Comparison of ENCODE assay signal across 1 cellular context in genomic region chr2:96148410-96149217, GRCh38.
A peak's percentile ranks its signal among the peaks of the same experiment; 100 is the strongest.
TF ChIP-seq lines count a peak whose summit lies in the region.

No MANE protein-coding gene starts in this region.

TF ChIP-seq in WTC11, 78 proteins besides CTCF, POLR2A, EP300 and RAD21 (continued from another document):
- TF ChIP-seq, protein P1, sequence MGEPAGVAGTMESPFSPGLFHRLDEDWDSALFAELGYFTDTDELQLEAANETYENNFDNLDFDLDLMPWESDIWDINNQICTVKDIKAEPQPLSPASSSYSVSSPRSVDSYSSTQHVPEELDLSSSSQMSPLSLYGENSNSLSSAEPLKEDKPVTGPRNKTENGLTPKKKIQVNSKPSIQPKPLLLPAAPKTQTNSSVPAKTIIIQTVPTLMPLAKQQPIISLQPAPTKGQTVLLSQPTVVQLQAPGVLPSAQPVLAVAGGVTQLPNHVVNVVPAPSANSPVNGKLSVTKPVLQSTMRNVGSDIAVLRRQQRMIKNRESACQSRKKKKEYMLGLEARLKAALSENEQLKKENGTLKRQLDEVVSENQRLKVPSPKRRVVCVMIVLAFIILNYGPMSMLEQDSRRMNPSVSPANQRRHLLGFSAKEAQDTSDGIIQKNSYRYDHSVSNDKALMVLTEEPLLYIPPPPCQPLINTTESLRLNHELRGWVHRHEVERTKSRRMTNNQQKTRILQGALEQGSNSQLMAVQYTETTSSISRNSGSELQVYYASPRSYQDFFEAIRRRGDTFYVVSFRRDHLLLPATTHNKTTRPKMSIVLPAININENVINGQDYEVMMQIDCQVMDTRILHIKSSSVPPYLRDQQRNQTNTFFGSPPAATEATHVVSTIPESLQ (CRISPR knock-in tag; IDR thresholded peaks at IDR 0.05), result no peak
- no peak for TF ChIP-seq ZNF138 (CRISPR knock-in tag; conservative IDR thresholded peaks at IDR 0.05)
- peak; percentile 87 for TF ChIP-seq ZBTB21 (CRISPR knock-in tag; IDR thresholded peaks at IDR 0.05; ENCODE audit: borderline replicate concordance)
- TF ChIP-seq NFE2L1 (CRISPR knock-in tag; IDR thresholded peaks at IDR 0.05), result no peak
- no peak for TF ChIP-seq PRRX2 (CRISPR knock-in tag; IDR thresholded peaks at IDR 0.05)
- TF ChIP-seq ETV6 (CRISPR knock-in tag; IDR thresholded peaks at IDR 0.05), result 0 out of 2 replicates have a peak, but pooled peaks have one; percentile 31
- TF ChIP-seq CREB1 (CRISPR knock-in tag; IDR thresholded peaks at IDR 0.05), result 0 out of 2 replicates have a peak, but pooled peaks have one; percentile 24
- TF ChIP-seq ZNF532 (CRISPR knock-in tag; IDR thresholded peaks at IDR 0.05; ENCODE audit: borderline replicate concordance), result no peak
- TF ChIP-seq IRF2 (CRISPR knock-in tag; IDR thresholded peaks at IDR 0.05; ENCODE audit: borderline replicate concordance, low read depth), result no peak
- TF ChIP-seq, protein P2, sequence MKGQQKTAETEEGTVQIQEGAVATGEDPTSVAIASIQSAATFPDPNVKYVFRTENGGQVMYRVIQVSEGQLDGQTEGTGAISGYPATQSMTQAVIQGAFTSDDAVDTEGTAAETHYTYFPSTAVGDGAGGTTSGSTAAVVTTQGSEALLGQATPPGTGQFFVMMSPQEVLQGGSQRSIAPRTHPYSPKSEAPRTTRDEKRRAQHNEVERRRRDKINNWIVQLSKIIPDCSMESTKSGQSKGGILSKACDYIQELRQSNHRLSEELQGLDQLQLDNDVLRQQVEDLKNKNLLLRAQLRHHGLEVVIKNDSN (CRISPR knock-in tag; IDR thresholded peaks at IDR 0.05), result no peak
- TF ChIP-seq, protein P3, sequence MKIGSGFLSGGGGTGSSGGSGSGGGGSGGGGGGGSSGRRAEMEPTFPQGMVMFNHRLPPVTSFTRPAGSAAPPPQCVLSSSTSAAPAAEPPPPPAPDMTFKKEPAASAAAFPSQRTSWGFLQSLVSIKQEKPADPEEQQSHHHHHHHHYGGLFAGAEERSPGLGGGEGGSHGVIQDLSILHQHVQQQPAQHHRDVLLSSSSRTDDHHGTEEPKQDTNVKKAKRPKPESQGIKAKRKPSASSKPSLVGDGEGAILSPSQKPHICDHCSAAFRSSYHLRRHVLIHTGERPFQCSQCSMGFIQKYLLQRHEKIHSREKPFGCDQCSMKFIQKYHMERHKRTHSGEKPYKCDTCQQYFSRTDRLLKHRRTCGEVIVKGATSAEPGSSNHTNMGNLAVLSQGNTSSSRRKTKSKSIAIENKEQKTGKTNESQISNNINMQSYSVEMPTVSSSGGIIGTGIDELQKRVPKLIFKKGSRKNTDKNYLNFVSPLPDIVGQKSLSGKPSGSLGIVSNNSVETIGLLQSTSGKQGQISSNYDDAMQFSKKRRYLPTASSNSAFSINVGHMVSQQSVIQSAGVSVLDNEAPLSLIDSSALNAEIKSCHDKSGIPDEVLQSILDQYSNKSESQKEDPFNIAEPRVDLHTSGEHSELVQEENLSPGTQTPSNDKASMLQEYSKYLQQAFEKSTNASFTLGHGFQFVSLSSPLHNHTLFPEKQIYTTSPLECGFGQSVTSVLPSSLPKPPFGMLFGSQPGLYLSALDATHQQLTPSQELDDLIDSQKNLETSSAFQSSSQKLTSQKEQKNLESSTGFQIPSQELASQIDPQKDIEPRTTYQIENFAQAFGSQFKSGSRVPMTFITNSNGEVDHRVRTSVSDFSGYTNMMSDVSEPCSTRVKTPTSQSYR (CRISPR knock-in tag; IDR thresholded peaks at IDR 0.05), result peak; percentile 70; the same call in 1 of the 2 replicates
- TF ChIP-seq, protein P4, sequence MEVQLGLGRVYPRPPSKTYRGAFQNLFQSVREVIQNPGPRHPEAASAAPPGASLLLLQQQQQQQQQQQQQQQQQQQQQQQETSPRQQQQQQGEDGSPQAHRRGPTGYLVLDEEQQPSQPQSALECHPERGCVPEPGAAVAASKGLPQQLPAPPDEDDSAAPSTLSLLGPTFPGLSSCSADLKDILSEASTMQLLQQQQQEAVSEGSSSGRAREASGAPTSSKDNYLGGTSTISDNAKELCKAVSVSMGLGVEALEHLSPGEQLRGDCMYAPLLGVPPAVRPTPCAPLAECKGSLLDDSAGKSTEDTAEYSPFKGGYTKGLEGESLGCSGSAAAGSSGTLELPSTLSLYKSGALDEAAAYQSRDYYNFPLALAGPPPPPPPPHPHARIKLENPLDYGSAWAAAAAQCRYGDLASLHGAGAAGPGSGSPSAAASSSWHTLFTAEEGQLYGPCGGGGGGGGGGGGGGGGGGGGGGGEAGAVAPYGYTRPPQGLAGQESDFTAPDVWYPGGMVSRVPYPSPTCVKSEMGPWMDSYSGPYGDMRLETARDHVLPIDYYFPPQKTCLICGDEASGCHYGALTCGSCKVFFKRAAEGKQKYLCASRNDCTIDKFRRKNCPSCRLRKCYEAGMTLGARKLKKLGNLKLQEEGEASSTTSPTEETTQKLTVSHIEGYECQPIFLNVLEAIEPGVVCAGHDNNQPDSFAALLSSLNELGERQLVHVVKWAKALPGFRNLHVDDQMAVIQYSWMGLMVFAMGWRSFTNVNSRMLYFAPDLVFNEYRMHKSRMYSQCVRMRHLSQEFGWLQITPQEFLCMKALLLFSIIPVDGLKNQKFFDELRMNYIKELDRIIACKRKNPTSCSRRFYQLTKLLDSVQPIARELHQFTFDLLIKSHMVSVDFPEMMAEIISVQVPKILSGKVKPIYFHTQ (CRISPR knock-in tag; IDR thresholded peaks at IDR 0.05), result no peak
